ENCODE assay signal across 7 cellular contexts in the genomic region with DNA sequence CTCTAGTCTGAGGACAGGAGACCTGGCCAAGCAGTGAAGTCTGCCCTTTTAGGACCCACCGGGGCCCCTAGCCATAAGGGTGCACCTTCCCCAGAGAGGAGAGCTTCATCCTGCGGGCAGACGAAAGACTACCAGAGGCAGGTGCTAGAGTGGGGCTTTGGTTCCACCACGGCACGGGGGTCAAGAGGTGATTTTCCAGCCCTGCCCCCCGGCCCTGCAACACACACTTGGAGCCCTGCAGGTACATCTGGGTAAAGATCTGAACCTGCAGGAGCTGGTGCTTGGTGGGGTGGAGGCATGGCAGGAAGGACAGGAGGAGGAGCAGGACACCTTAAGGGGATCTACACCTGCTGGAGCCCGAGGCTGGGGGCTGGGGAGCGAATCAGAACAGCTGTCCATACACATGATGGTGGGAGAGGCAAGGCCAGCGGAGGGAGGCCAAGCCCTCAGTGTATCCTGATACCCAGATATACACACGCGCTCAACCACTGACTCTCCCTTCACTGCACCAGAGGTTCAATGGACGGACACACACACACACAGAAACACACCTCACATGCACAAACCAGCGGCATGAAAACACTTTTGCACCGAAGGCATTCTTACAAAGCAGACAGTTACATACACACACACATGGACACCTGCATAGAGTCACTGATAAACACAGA.
"Had no signal": no experiment of that assay in that cellular context is flagged by ENCODE, and none has a peak within 500 bp of the region (broad histone marks: within the 10 kb centered on the region; RNA-seq: fewer than 3 reads in every experiment).

No MANE protein-coding gene starts in this region.

- H3K27me3 ChIP-seq: ovary had no signal

- H3K27ac ChIP-seq: epithelial cell of prostate, left ventricle myocardium inferior, ovary, WERI-Rb-1 had no signal

- H3K4me1 ChIP-seq: left ventricle myocardium inferior had no signal

- H3K4me3 ChIP-seq: left ventricle myocardium inferior, ovary had no signal

- DNase-seq: kidney had no signal

- H3K9me3 ChIP-seq: left ventricle myocardium inferior, ovary had no signal

- H3K36me3 ChIP-seq: left ventricle myocardium inferior, ovary, WERI-Rb-1 had no signal

- FAIRE-seq: frontal cortex, kidney, small intestine had no signal
